Comparison of ENCODE assay signal across 9 cellular contexts in the genomic region with DNA sequence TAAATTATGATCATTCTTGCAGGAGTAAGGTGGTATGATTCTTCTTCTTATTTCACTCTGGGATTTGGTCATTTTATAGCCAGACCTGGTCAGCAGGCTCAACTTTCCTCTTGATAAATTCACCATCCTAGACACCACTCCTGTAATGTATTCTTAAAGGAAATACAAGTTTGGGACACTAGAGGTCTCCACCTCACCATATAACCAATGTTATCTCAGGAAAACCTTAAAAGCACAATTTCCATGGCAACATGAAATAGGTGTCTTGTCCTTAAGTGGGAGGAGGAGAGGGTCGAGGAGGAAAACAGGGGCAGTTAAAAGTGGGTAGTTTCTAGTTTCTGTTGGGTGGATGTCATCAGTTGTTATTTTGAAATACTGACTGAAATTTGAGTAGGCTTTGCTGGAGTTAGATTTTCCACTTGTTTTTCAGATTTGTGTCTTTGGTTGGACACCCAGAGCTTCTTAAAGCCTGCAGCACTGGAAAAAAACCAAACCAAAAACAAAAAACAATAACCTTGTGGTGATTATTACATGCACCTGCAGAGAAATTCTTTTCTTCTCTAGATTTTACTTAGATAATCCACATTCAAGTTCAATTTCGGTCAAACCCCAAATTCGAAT.
DNase-seq lines count a peak whose midpoint lies in the region; ATAC-seq and TF ChIP-seq lines count a peak whose summit lies in the region.
"Had no signal": no experiment of that assay in that cellular context is flagged by ENCODE, and none has a peak within 500 bp of the region (broad histone marks: within the 10 kb centered on the region; RNA-seq: fewer than 3 reads in every experiment).

No MANE protein-coding gene starts in this region.

- H3K36me3 Mint-ChIP-seq in activated CD8-positive, alpha-beta memory T cell treated with anti-CD3 and anti-CD28 coated beads, Interleukin-2, amount 10 ng/mL, durations not matched to agents 7 days and 5 days, result no peaks in the 10 kb centered on the region
- H3K36me3 Mint-ChIP-seq: activated naive CD4-positive, alpha-beta T cell treated with anti-CD3 and anti-CD28 coated beads, Interleukin-2, amount 50 U/mL, for 24 hours had no signal

- no peaks in the 10 kb centered on the region for H3K9me3 Mint-ChIP-seq in activated CD8-positive, alpha-beta memory T cell treated with anti-CD3 and anti-CD28 coated beads, Interleukin-2, amount 10 ng/mL, durations not matched to agents 7 days and 5 days (ENCODE audit: low read depth)
- H3K9me3 Mint-ChIP-seq: activated naive CD4-positive, alpha-beta T cell treated with anti-CD3 and anti-CD28 coated beads, Interleukin-2, amount 50 U/mL, for 24 hours had no signal

- TF ChIP-seq CTCF in adrenal gland (IDR thresholded peaks at IDR 0.05), result peak; percentile 48 to 79 (median 72)
- TF ChIP-seq CTCF in sigmoid colon (IDR thresholded peaks at IDR 0.05), result peak in 3 of 4 experiments; percentile 55 to 68 (median 58)

- no peaks in the 10 kb centered on the region for H3K27me3 ChIP-seq in adrenal gland
- H3K27me3 ChIP-seq in sigmoid colon, result no peaks in the 10 kb centered on the region

- no peak for TF ChIP-seq EP300 in sigmoid colon (IDR thresholded peaks at IDR 0.05)

- peak; percentile 82 for ATAC-seq in activated CD8-positive, alpha-beta memory T cell treated with anti-CD3 and anti-CD28 coated beads, Interleukin-2, amount 10 ng/mL, durations not matched to agents 7 days and 5 days
- peak; percentile 59 for ATAC-seq in left ventricle myocardium superior
- ATAC-seq in HG03521 (IDR thresholded peaks at IDR 0.05; ENCODE audit: unreplicated experiment), result no peak
- no peak for ATAC-seq in GM19452 (IDR thresholded peaks at IDR 0.05; ENCODE audit: unreplicated experiment)

- H3K4me3 ChIP-seq in adrenal gland (no peak overlapping the region), sigmoid colon (no peak overlapping the region)

- H3K4me1 ChIP-seq in adrenal gland (replicated peaks in 1 of 2) (no peaks in the 10 kb centered on the region), sigmoid colon (no peaks in the 10 kb centered on the region)

- no peaks in the 10 kb centered on the region for H3K27me3 Mint-ChIP-seq in activated CD8-positive, alpha-beta memory T cell treated with anti-CD3 and anti-CD28 coated beads, Interleukin-2, amount 10 ng/mL, durations not matched to agents 7 days and 5 days
- H3K27me3 Mint-ChIP-seq: activated naive CD4-positive, alpha-beta T cell treated with anti-CD3 and anti-CD28 coated beads, Interleukin-2, amount 50 U/mL, for 24 hours had no signal

- no peak for DNase-seq in activated CD8-positive, alpha-beta memory T cell treated with anti-CD3 and anti-CD28 coated beads, Interleukin-2, amount 10 ng/mL, durations not matched to agents 7 days and 5 days
- no peak for DNase-seq in activated CD8-positive, alpha-beta memory T cell treated with anti-CD3 and anti-CD28 coated beads for 24 hours
- DNase-seq in M059J (ENCODE audit: low read depth), result peak; percentile 41
- no peak for DNase-seq in adrenal gland
- DNase-seq in left ventricle myocardium superior, result no peak
- DNase-seq in sigmoid colon, result no peak

- CTCF ChIA-PET in activated CD8-positive, alpha-beta memory T cell treated with anti-CD3 and anti-CD28 coated beads, Interleukin-2, amount 10 ng/mL, durations not matched to agents 7 days and 5 days (lab: Charles Lee), result interaction anchor here (0.8 to 5.8 kb wide), 9 partner anchors 8 to 270 kb away, joined by 3 to 55 read pairs (median 3); no protein-coding TSS in a partner anchor

- H3K4me3 Mint-ChIP-seq in activated CD8-positive, alpha-beta memory T cell treated with anti-CD3 and anti-CD28 coated beads, Interleukin-2, amount 10 ng/mL, durations not matched to agents 7 days and 5 days, result no peak overlapping the region
- H3K4me3 Mint-ChIP-seq: activated naive CD4-positive, alpha-beta T cell treated with anti-CD3 and anti-CD28 coated beads, Interleukin-2, amount 50 U/mL, for 24 hours had no signal

- no peaks in the 10 kb centered on the region for H3K4me1 Mint-ChIP-seq in activated CD8-positive, alpha-beta memory T cell treated with anti-CD3 and anti-CD28 coated beads, Interleukin-2, amount 10 ng/mL, durations not matched to agents 7 days and 5 days
- H3K4me1 Mint-ChIP-seq: activated naive CD4-positive, alpha-beta T cell treated with anti-CD3 and anti-CD28 coated beads, Interleukin-2, amount 50 U/mL, for 24 hours had no signal

- H3K27ac Mint-ChIP-seq in activated CD8-positive, alpha-beta memory T cell treated with anti-CD3 and anti-CD28 coated beads, Interleukin-2, amount 10 ng/mL, durations not matched to agents 7 days and 5 days, result no peak overlapping the region
- H3K27ac Mint-ChIP-seq: activated naive CD4-positive, alpha-beta T cell treated with anti-CD3 and anti-CD28 coated beads, Interleukin-2, amount 50 U/mL, for 24 hours had no signal

- 56 to 62% (median 62%) methylated on average over 3 of the region's 3 CpGs for WGBS in adrenal gland, 4 donors
- 63 to 64% methylated on average over 3 of the region's 3 CpGs for WGBS in sigmoid colon, 2 donors

- intact Hi-C loops in adrenal gland (cut with DNase I) (no loop called here), left ventricle myocardium superior (cut with micrococcal nuclease) (loop anchor here (5.0 kb wide), 1 partner anchor 255 kb away; no protein-coding TSS in a partner anchor), sigmoid colon (cut with DNase I) (loop anchor here (5.0 to 10.0 kb wide), 2 partner anchors 260 to 998 kb away; a partner anchor contains a TSS)

- no peaks in the 10 kb centered on the region for H3K36me3 ChIP-seq in adrenal gland (replicated peaks in 1 of 2)
- no peaks in the 10 kb centered on the region for H3K36me3 ChIP-seq in sigmoid colon

- H3K9me3 ChIP-seq in adrenal gland (replicated peaks in 1 of 3), result no peaks in the 10 kb centered on the region
- no peaks in the 10 kb centered on the region for H3K9me3 ChIP-seq in sigmoid colon

- H3K27ac ChIP-seq in adrenal gland (no peak overlapping the region), sigmoid colon (no peak overlapping the region)

- TF ChIP-seq POLR2A in adrenal gland (IDR thresholded peaks at IDR 0.05), result no peak
- TF ChIP-seq POLR2A in sigmoid colon (IDR thresholded peaks at IDR 0.05), result no peak

Comparison
In these comparisons a context has a peak if more than half of its experiments do, and no peak if none do; other contexts are left out.
1. ATAC-seq: peak in activated CD8-positive, alpha-beta memory T cell treated with anti-CD3 and anti-CD28 coated beads, Interleukin-2, amount 10 ng/mL, durations not matched to agents 7 days and 5 days (single experiment) and left ventricle myocardium superior (single experiment); none in HG03521 (single experiment) and GM19452 (single experiment).
2. intact Hi-C loops: an anchor here in left ventricle myocardium superior (5.0 kb wide) and sigmoid colon (5.0 to 10.0 kb wide); none called in adrenal gland.